Comparison of ENCODE assay signal across 9 cellular contexts in genomic region chrX:37542791-37543190, GRCh38. TPM values are rescaled to one million over a fixed set of nuclear protein-coding genes. Genes with fewer than 3 reads are reported as not detected.
"Had no signal": no experiment of that assay in that cellular context is flagged by ENCODE, and none has a peak within 500 bp of the region (broad histone marks: within the 10 kb centered on the region; RNA-seq: fewer than 3 reads in every experiment).

No MANE protein-coding gene starts in this region.

- H3K4me3 ChIP-seq: GM12878 had no signal

- DNase-seq: GDM1, GF-D8 had no signal

- ATAC-seq: GM12878 had no signal

- FAIRE-seq: G401.6, GM12878, GM12891, GM12892, GM18507, GM19239 had no signal

RNA-seq across cellular contexts. Expression of gene LANCL3, which starts 28.7 kb away (rescaled TPM):
- total RNA-seq: G401, GM12878 had no signal
- polyA plus RNA-seq: GM12878 had no signal
